ENCODE assay signal across 26 cellular contexts in the genomic region with DNA sequence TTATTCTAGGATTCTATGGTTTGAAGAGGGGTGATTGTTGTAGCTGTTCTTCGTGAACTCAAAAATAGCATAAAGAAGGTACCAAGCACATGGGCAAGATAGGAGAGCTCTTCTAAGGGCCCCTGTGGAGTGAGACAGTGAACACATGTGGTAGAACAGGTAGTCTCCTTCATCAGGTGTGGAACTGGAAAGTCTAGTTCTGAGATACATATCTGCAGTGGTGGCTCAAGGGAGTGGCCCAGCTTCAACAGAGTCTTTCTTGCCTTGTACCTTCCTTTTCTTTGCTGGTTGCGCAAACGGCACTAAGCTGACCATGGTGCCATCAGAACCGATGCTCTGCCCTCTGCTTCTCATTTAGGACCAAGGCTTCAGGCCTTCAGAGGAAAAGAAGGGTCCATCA.
"Had no signal": no experiment of that assay in that cellular context is flagged by ENCODE, and none has a peak within 500 bp of the region (broad histone marks: within the 10 kb centered on the region; RNA-seq: fewer than 3 reads in every experiment).

No MANE protein-coding gene starts in this region.

- H3K36me3 ChIP-seq: right atrium auricular region, thoracic aorta, upper lobe of left lung had no signal

- H3K4me1 Mint-ChIP-seq: endodermal cell had no signal

- H3K4me3 ChIP-seq: right atrium auricular region, smooth muscle cell, thoracic aorta, upper lobe of left lung had no signal

- H3K4me1 ChIP-seq: parathyroid adenoma, right atrium auricular region, upper lobe of left lung had no signal

- H3K9me3 Mint-ChIP-seq: activated CD4-positive, alpha-beta memory T cell treated with anti-CD3 and anti-CD28 coated beads for 36 hours; endodermal cell; neural crest cell had no signal

- H3K9me3 ChIP-seq: thoracic aorta, upper lobe of left lung had no signal

- DNase-seq: activated CD4-positive, alpha-beta memory T cell treated with anti-CD3 and anti-CD28 coated beads for 36 hours; activated CD4-positive, alpha-beta T cell treated with anti-CD3 and anti-CD28 coated beads, Interleukin-2, amount 10 ng/mL, durations not matched to agents 24 days and 14 days; activated CD4-positive, CD25-positive, alpha-beta regulatory T cell treated with anti-CD3 and anti-CD28 coated beads, Interleukin-2, amount 50 U/mL, for 72 hours; activated CD8-positive, alpha-beta memory T cell treated with anti-CD3 and anti-CD28 coated beads, Interleukin-2, amount 50 U/mL, for 48 hours; activated gamma-delta T cell treated with Interleukin-2 at 50 U/mL for 16 hours; activated naive CD4-positive, alpha-beta T cell treated with anti-CD3 and anti-CD28 coated beads, Interleukin-2, amount 50 U/mL, for 16 hours; activated T-cell treated with anti-CD3 and anti-CD28 coated beads, Interleukin-2, amount 50 U/mL, for 24 hours; amniotic stem cell; central memory CD4-positive, alpha-beta T cell; endodermal cell; head of caudate nucleus; hypothalamus; naive thymus-derived CD8-positive, alpha-beta T cell; occipital lobe; stimulated activated CD4-positive, alpha-beta T cell treated with anti-CD3 and anti-CD28 coated beads, Interleukin-1b, Interleukin-23, amount 100 ng/mL, for 48 hours; stimulated activated naive CD4-positive, alpha-beta T cell; T-helper 2 cell; upper lobe of left lung had no signal

- H3K27ac Mint-ChIP-seq: activated CD4-positive, alpha-beta memory T cell treated with anti-CD3 and anti-CD28 coated beads for 36 hours; activated CD4-positive, alpha-beta T cell treated with anti-CD3 and anti-CD28 coated beads, Interleukin-2, amount 10 ng/mL, durations not matched to agents 24 days and 14 days; activated T-cell treated with anti-CD3 and anti-CD28 coated beads, Interleukin-2, amount 50 U/mL, for 24 hours; dendritic cell treated with granulocyte-macrophage colony-stimulating factor and Interleukin-4, amounts not matched to agents 40 ng/mL and 50 ng/mL, for 4 days; endodermal cell; memory B cell had no signal

- H3K27me3 ChIP-seq: right atrium auricular region, upper lobe of left lung had no signal

- H3K36me3 Mint-ChIP-seq: activated CD4-positive, alpha-beta memory T cell treated with anti-CD3 and anti-CD28 coated beads for 36 hours had no signal

- H2AFZ ChIP-seq: parathyroid adenoma had no signal

- H3K27me3 Mint-ChIP-seq: activated CD4-positive, alpha-beta T cell treated with anti-CD3 and anti-CD28 coated beads, Interleukin-2, amount 10 ng/mL, durations not matched to agents 24 days and 14 days; activated T-cell treated with anti-CD3 and anti-CD28 coated beads, Interleukin-2, amount 50 U/mL, for 24 hours; dendritic cell treated with granulocyte-macrophage colony-stimulating factor and Interleukin-4, amounts not matched to agents 40 ng/mL and 50 ng/mL, for 4 days; memory B cell had no signal

- H3K79me2 ChIP-seq: parathyroid adenoma had no signal

- H3K4me2 ChIP-seq: smooth muscle cell had no signal

- FAIRE-seq: astrocyte had no signal

- H3K27ac ChIP-seq: parathyroid adenoma, right atrium auricular region, thoracic aorta, upper lobe of left lung had no signal

- H3K4me3 Mint-ChIP-seq: activated CD4-positive, alpha-beta memory T cell treated with anti-CD3 and anti-CD28 coated beads for 36 hours; activated CD4-positive, alpha-beta T cell treated with anti-CD3 and anti-CD28 coated beads, Interleukin-2, amount 10 ng/mL, durations not matched to agents 24 days and 14 days; activated T-cell treated with anti-CD3 and anti-CD28 coated beads, Interleukin-2, amount 50 U/mL, for 24 hours; dendritic cell treated with granulocyte-macrophage colony-stimulating factor and Interleukin-4, amounts not matched to agents 40 ng/mL and 50 ng/mL, for 4 days; endodermal cell; memory B cell; naive thymus-derived CD8-positive, alpha-beta T cell; neural crest cell had no signal
